ENCODE assay signal across 8 cellular contexts in genomic region chr2:64653174-64654062, GRCh38. TPM values are rescaled to one million over a fixed set of nuclear protein-coding genes. Genes with fewer than 3 reads are reported as not detected.
A peak's percentile ranks its signal among the peaks of the same experiment; 100 is the strongest.
DNase-seq lines count a peak whose midpoint lies in the region; ATAC-seq and TF ChIP-seq lines count a peak whose summit lies in the region.

Gene SERTAD2, minus strand, starts transcription at chr2:64653913. Its CDS starts 17,042 bp downstream, at chr2:64636871.

- H3K4me3 ChIP-seq in AG10803 (ENCODE audit: low read length): peak within 1 kb of the TSS; percentile 80
- peak within 1 kb of the TSS; percentile 89 for H3K4me3 ChIP-seq in colonic mucosa
- peak within 1 kb of the TSS; percentile 77 to 86 for H3K4me3 ChIP-seq in left lung

- intact Hi-C loops in colonic mucosa (cut with DNase I) (loop anchor here (2.0 to 10.0 kb wide), 2 partner anchors 71 to 97 kb away; no protein-coding TSS in a partner anchor), left lung (cut with DNase I) (loop anchor here in 1 of 2 donors (5.0 kb wide), 1 partner anchor 99 kb away; no protein-coding TSS in a partner anchor)

- H3K36me3 ChIP-seq in colonic mucosa (no peaks in the 10 kb centered on the region), left lung (no peaks in the 10 kb centered on the region)

- peak; percentile 92 for TF ChIP-seq POLR2A in GM19099 (IDR thresholded peaks at IDR 0.05; ENCODE audit: extremely low read depth, insufficient read length, low read depth)

- H3K27me3 ChIP-seq in colonic mucosa: no peaks in the 10 kb centered on the region
- H3K27me3 ChIP-seq in left lung: no peaks in the 10 kb centered on the region

- peak; percentile 88 for DNase-seq in AG10803 (ENCODE audit: low read depth)
- DNase-seq in NCI-H510A treated with DMSO at 0.1 percent for 48 hours (lab: John Stamatoyannopoulos, UW): peak; percentile 88
- DNase-seq in activated CD4-positive, alpha-beta T cell treated with anti-CD3 and anti-CD28 coated beads for 4 hours: peak; percentile 85 to 87
- peak; percentile 88 for DNase-seq in colonic mucosa
- DNase-seq in left lung: peak; percentile 92 to 99
- DNase-seq in stimulated activated CD4-positive, alpha-beta T cell treated with anti-CD3 and anti-CD28 coated beads, Interleukin-2, amount 100 ng/mL, for 48 hours: peak; percentile 60 to 66

- TF ChIP-seq CTCF in AG10803 (conservative IDR thresholded peaks at IDR 0.05; ENCODE audit: low read length): no peak
- TF ChIP-seq CTCF in colonic mucosa (IDR thresholded peaks at IDR 0.05): no peak
- no peak for TF ChIP-seq CTCF in left lung (IDR thresholded peaks at IDR 0.05)

- H3K9ac ChIP-seq in colonic mucosa (ENCODE audit: low read depth in 2 of 2, low read length in 2 of 2): peak within 1 kb of the TSS; percentile 84 to 90

- H3K4me1 ChIP-seq in colonic mucosa (peaks cover 18% of the 10 kb centered on the region), left lung (peaks cover 14 to 68% of the 10 kb centered on the region in 2 donors)

- H3K9me3 ChIP-seq in colonic mucosa: no peaks in the 10 kb centered on the region
- no peaks in the 10 kb centered on the region for H3K9me3 ChIP-seq in left lung

- ATAC-seq in HG03378 (IDR thresholded peaks at IDR 0.05; ENCODE audit: unreplicated experiment) (peak; percentile 43), left lung (peak; percentile 85)

- H3K27ac ChIP-seq in colonic mucosa (peak within 1 kb of the TSS; percentile 99), left lung (peak within 1 kb of the TSS; percentile 98 to 99)

RNA-seq across cellular contexts. Expression of gene SERTAD2, which starts in this region (rescaled TPM):
- total RNA-seq in colonic mucosa (10 to 100 TPM; 11.2 to 20.7 TPM), left lung (10 to 100 TPM; 17.9 to 18.4 TPM)

Comparison
In these comparisons a context has a peak if more than half of its experiments do, and no peak if none do; other contexts are left out.
1. Peak in every context shown above with its lines: DNase-seq, ATAC-seq, H3K4me3 ChIP-seq and H3K27ac ChIP-seq.